Comparison of ENCODE assay signal across 2 cellular contexts in genomic region chr17:17632656-17633055, GRCh38.
TF ChIP-seq lines count a peak whose summit lies in the region.

No MANE protein-coding gene starts in this region.

TF ChIP-seq in A549, 52 proteins besides CTCF, POLR2A, EP300 and RAD21:
- TF ChIP-seq MAFK (IDR thresholded peaks at IDR 0.05; ENCODE audit: partially characterized antibody): peak; percentile 99
TF ChIP-seq in A549: peak in this region for 1; not testable (repeated sequence) for 51.

TF ChIP-seq in H1, 55 proteins besides CTCF, POLR2A, EP300 and RAD21:
- 0 out of 2 replicates have a peak, but pooled peaks have one; percentile 34 for TF ChIP-seq SP1 (IDR thresholded peaks at IDR 0.05; ENCODE audit: low read depth, low read length)
